In genomic region chr16:72021043-72021442, GRCh38 we compare ENCODE assay signal across 24 cellular contexts. TPM values are rescaled to one million over a fixed set of nuclear protein-coding genes. Genes with fewer than 3 reads are reported as not detected.
A peak's percentile ranks its signal among the peaks of the same experiment; 100 is the strongest.
DNase-seq lines count a peak whose midpoint lies in the region; ATAC-seq and TF ChIP-seq lines count a peak whose summit lies in the region.
"Had no signal": no experiment of that assay in that cellular context is flagged by ENCODE, and none has a peak within 500 bp of the region (broad histone marks: within the 10 kb centered on the region; RNA-seq: fewer than 3 reads in every experiment).

No MANE protein-coding gene starts in this region.

- no peaks in the 10 kb centered on the region for H3K79me2 ChIP-seq in Loucy (ENCODE audit: insufficient read depth, low read length)

- no peaks in the 10 kb centered on the region for H3F3A ChIP-seq in Loucy (ENCODE audit: low read depth)

- H3K4me1 Mint-ChIP-seq in neural crest cell, result no peaks in the 10 kb centered on the region
- H3K4me1 Mint-ChIP-seq in CD4-positive, alpha-beta memory T cell, result no peaks in the 10 kb centered on the region
- H3K4me1 Mint-ChIP-seq: activated naive CD8-positive, alpha-beta T cell treated with anti-CD3 and anti-CD28 coated beads, Interleukin-2, amount 10 ng/mL, durations not matched to agents 7 days and 5 days had no signal

- H3K9ac ChIP-seq in Loucy (ENCODE audit: low read depth, low read length, poor library complexity, severe bottlenecking), result no peak overlapping the region

- intact Hi-C loops in CD4-positive, alpha-beta memory T cell (cut with micrococcal nuclease), result no loop called here

- H3K36me3 Mint-ChIP-seq in neural crest cell (ENCODE audit: low read depth), result peaks cover 7% of the 10 kb centered on the region
- peaks cover 31 to 63% of the 10 kb centered on the region in 2 donors for H3K36me3 Mint-ChIP-seq in CD4-positive, alpha-beta memory T cell

- H3K27ac Mint-ChIP-seq in neural crest cell (ENCODE audit: unreplicated experiment), result no peak overlapping the region
- H3K27ac Mint-ChIP-seq in CD4-positive, alpha-beta memory T cell, result no peak overlapping the region
- H3K27ac Mint-ChIP-seq: activated naive CD8-positive, alpha-beta T cell treated with anti-CD3 and anti-CD28 coated beads, Interleukin-2, amount 10 ng/mL, durations not matched to agents 7 days and 5 days; CD4-positive, CD25-positive, alpha-beta regulatory T cell; HFFc6 had no signal

- H3K9me3 Mint-ChIP-seq in neural crest cell, result no peaks in the 10 kb centered on the region
- no peaks in the 10 kb centered on the region for H3K9me3 Mint-ChIP-seq in CD4-positive, alpha-beta memory T cell
- H3K9me3 Mint-ChIP-seq: activated naive CD8-positive, alpha-beta T cell treated with anti-CD3 and anti-CD28 coated beads, Interleukin-2, amount 10 ng/mL, durations not matched to agents 7 days and 5 days; CD4-positive, CD25-positive, alpha-beta regulatory T cell; HFFc6; naive B cell had no signal

- no peak overlapping the region for H3K27ac ChIP-seq in CD4-positive, alpha-beta memory T cell (ENCODE audit: low read depth, low read length)
- H3K27ac ChIP-seq: upper lobe of left lung had no signal

- peaks cover 32% of the 10 kb centered on the region; the same call in 1 of the 2 replicates for H3K36me3 ChIP-seq in Loucy (ENCODE audit: insufficient read depth, low read length)
- H3K36me3 ChIP-seq in CD4-positive, alpha-beta memory T cell (ENCODE audit: insufficient read depth, low read length), result peaks cover 30% of the 10 kb centered on the region

- ATAC-seq in GM21576 (IDR thresholded peaks at IDR 0.05; ENCODE audit: unreplicated experiment), result no peak
- ATAC-seq in HG03045 (IDR thresholded peaks at IDR 0.05; ENCODE audit: unreplicated experiment), result no peak
- ATAC-seq: left lobe of liver, Right ventricle myocardium inferior, sciatic nerve had no signal

- no peak overlapping the region for H3K4me3 Mint-ChIP-seq in neural crest cell
- H3K4me3 Mint-ChIP-seq in CD4-positive, alpha-beta memory T cell, result no peak overlapping the region
- H3K4me3 Mint-ChIP-seq: activated naive CD8-positive, alpha-beta T cell treated with anti-CD3 and anti-CD28 coated beads, Interleukin-2, amount 10 ng/mL, durations not matched to agents 7 days and 5 days; CD4-positive, CD25-positive, alpha-beta regulatory T cell; HFFc6 had no signal

- H3K27me3 Mint-ChIP-seq in neural crest cell (ENCODE audit: low read depth), result no peaks in the 10 kb centered on the region
- no peaks in the 10 kb centered on the region for H3K27me3 Mint-ChIP-seq in CD4-positive, alpha-beta memory T cell
- H3K27me3 Mint-ChIP-seq: activated naive CD8-positive, alpha-beta T cell treated with anti-CD3 and anti-CD28 coated beads, Interleukin-2, amount 10 ng/mL, durations not matched to agents 7 days and 5 days; CD4-positive, CD25-positive, alpha-beta regulatory T cell; naive B cell had no signal

- no peaks in the 10 kb centered on the region for H3K9me2 ChIP-seq in Loucy (replicated peaks; ENCODE audit: low read depth, low read length)

- H2AFZ ChIP-seq in Loucy (ENCODE audit: low read length), result no peak overlapping the region

- H3K4me3 ChIP-seq in Loucy (ENCODE audit: low read length, poor library complexity, severe bottlenecking), result no peak overlapping the region
- H3K4me3 ChIP-seq in fibroblast of the aortic adventitia (ENCODE audit: low read depth, low read length), result no peak overlapping the region
- no peak overlapping the region for H3K4me3 ChIP-seq in CD4-positive, alpha-beta memory T cell (ENCODE audit: low read length in 2 of 2)
- H3K4me3 ChIP-seq: upper lobe of left lung had no signal

- H3K4me1 ChIP-seq in Loucy (ENCODE audit: insufficient read depth, low read length, poor library complexity, severe bottlenecking), result no peaks in the 10 kb centered on the region
- H3K4me1 ChIP-seq in CD4-positive, alpha-beta memory T cell (ENCODE audit: insufficient read depth, low read length), result no peaks in the 10 kb centered on the region

- CTCF ChIA-PET in CD4-positive, alpha-beta memory T cell (lab: Charles Lee; ENCODE audit: partially characterized antibody), result no interaction called here

- H4K20me1 ChIP-seq in Loucy (ENCODE audit: insufficient read depth, low read length, poor library complexity, severe bottlenecking), result no peaks in the 10 kb centered on the region

- H3K27me3 ChIP-seq in Loucy (ENCODE audit: insufficient read depth, low read length, poor library complexity, severe bottlenecking), result no peaks in the 10 kb centered on the region
- no peaks in the 10 kb centered on the region for H3K27me3 ChIP-seq in CD4-positive, alpha-beta memory T cell (ENCODE audit: insufficient read depth, low read length)
- H3K27me3 ChIP-seq: upper lobe of left lung had no signal

- TF ChIP-seq CTCF in Loucy (conservative IDR thresholded peaks at IDR 0.05; ENCODE audit: low read length), result peak; percentile 22; the same call in 1 of the 2 replicates
- peak; percentile 25 for TF ChIP-seq CTCF in fibroblast of the aortic adventitia (IDR thresholded peaks at IDR 0.05; ENCODE audit: insufficient read depth, low read length)
- peak; percentile 52 for TF ChIP-seq CTCF in neural crest cell (conservative IDR thresholded peaks at IDR 0.05)

- POLR2A ChIA-PET in CD4-positive, alpha-beta memory T cell (lab: Charles Lee; ENCODE audit: partially characterized antibody), result no interaction called here

- DNase-seq in D341Med (ENCODE audit: low spot score) (peak; percentile 39), fibroblast of the aortic adventitia (ENCODE audit: low read depth) (no peak), neural crest cell (ENCODE audit: low read depth, low spot score) (peak; percentile 19), AG20443 (ENCODE audit: low spot score) (no peak)
- DNase-seq in CD4-positive, alpha-beta memory T cell, result no peak
- DNase-seq: activated CD4-positive, alpha-beta T cell treated with anti-CD3 and anti-CD28 coated beads for 48 hours; activated naive CD8-positive, alpha-beta T cell treated with anti-CD3 and anti-CD28 coated beads, Interleukin-2, amount 10 ng/mL, durations not matched to agents 7 days and 5 days; activated T-cell treated with anti-CD3 and anti-CD28 coated beads for 4 hours; CD4-positive, CD25-positive, alpha-beta regulatory T cell; HFFc6; Karpas-422; naive B cell; NCI-H1417 treated with DMSO at 0.1 percent for 48 hours; NCI-H226; stimulated activated CD4-positive, alpha-beta T cell treated with anti-CD3 and anti-CD28 coated beads, Interleukin-4, amount 100 ng/mL, for 24 hours had no signal

- no peak overlapping the region for H3K4me2 ChIP-seq in Loucy (ENCODE audit: low read depth, low read length, poor library complexity, severe bottlenecking)

- no peaks in the 10 kb centered on the region for H3K9me3 ChIP-seq in Loucy (ENCODE audit: insufficient read depth, low read depth, low read length)
- H3K9me3 ChIP-seq in CD4-positive, alpha-beta memory T cell (ENCODE audit: control insufficient read depth in 1 of 2, low read length in 2 of 2), result no peaks in the 10 kb centered on the region
- H3K9me3 ChIP-seq: upper lobe of left lung had no signal

RNA-seq across cellular contexts. Expression of gene DHODH, which starts 12.5 kb away (rescaled TPM):
- 1.8 and 3.3 TPM in 2 replicates for total RNA-seq in fibroblast of the aortic adventitia (ENCODE audit: low replicate concordance)
- total RNA-seq in neural crest cell, result 16.1 and 16.8 TPM in 2 replicates
- 1 to 10 TPM; 9.6 to 9.7 TPM for total RNA-seq in CD4-positive, alpha-beta memory T cell
- polyA plus RNA-seq in CD4-positive, alpha-beta memory T cell, result 10 to 100 TPM in 1 of 2 donors, 1 to 10 TPM in 1; 8.1 to 11.2 TPM

RNA-seq across cellular contexts. Expression of gene PKD1L3, which starts 20.8 kb away (rescaled TPM):
- total RNA-seq in fibroblast of the aortic adventitia (ENCODE audit: low replicate concordance), result not detected in 2 replicates
- not detected in 2 replicates for total RNA-seq in neural crest cell
- total RNA-seq in CD4-positive, alpha-beta memory T cell, result not detected
- not detected for polyA plus RNA-seq in CD4-positive, alpha-beta memory T cell
- total RNA-seq: CD4-positive, CD25-positive, alpha-beta regulatory T cell; Daoy; HFFc6 had no signal
- polyA plus RNA-seq: CD4-positive, CD25-positive, alpha-beta regulatory T cell had no signal

RNA-seq across cellular contexts. Expression of gene HP, which starts 33.3 kb away (rescaled TPM):
- total RNA-seq in fibroblast of the aortic adventitia (ENCODE audit: low replicate concordance) (0.27 TPM in 1 of 2 replicates, not detected in the other), neural crest cell (not detected in 2 replicates)
- not detected for total RNA-seq in CD4-positive, alpha-beta memory T cell
- polyA plus RNA-seq in CD4-positive, alpha-beta memory T cell, result not detected
- total RNA-seq: activated naive CD8-positive, alpha-beta T cell treated with anti-CD3 and anti-CD28 coated beads, Interleukin-2, amount 10 ng/mL, durations not matched to agents 7 days and 5 days; CD4-positive, CD25-positive, alpha-beta regulatory T cell; Daoy; HFFc6; T-helper 2 cell treated with Interferon-gamma antibody and Interleukin-4, amounts not matched to agents 100 ng/mL and 5 ng/mL, for 36 hours had no signal
- polyA plus RNA-seq: CD4-positive, CD25-positive, alpha-beta regulatory T cell had no signal

RNA-seq across cellular contexts. Expression of gene HPR, which starts 42.0 kb away (rescaled TPM):
- not detected in 2 replicates for total RNA-seq in fibroblast of the aortic adventitia (ENCODE audit: low replicate concordance)
- not detected in 2 replicates for total RNA-seq in neural crest cell
- total RNA-seq in CD4-positive, alpha-beta memory T cell, result not detected
- not detected for polyA plus RNA-seq in CD4-positive, alpha-beta memory T cell
- total RNA-seq: activated naive CD8-positive, alpha-beta T cell treated with anti-CD3 and anti-CD28 coated beads, Interleukin-2, amount 10 ng/mL, durations not matched to agents 7 days and 5 days; CD4-positive, CD25-positive, alpha-beta regulatory T cell; Daoy; HFFc6; T-helper 2 cell treated with Interferon-gamma antibody and Interleukin-4, amounts not matched to agents 100 ng/mL and 5 ng/mL, for 36 hours had no signal

Comparison
In these comparisons a context has a peak if more than half of its experiments do, and no peak if none do; other contexts are left out.
1. DNase-seq: peak in D341Med (single experiment) and neural crest cell (single experiment); none in fibroblast of the aortic adventitia (single experiment), AG20443 (single experiment) and CD4-positive, alpha-beta memory T cell (0 of 5).
2. Peak in every context shown above with its lines, with median percentiles within 50 percentile points of each other: CTCF ChIP-seq.